ENCODE assay signal across 26 cellular contexts in genomic region chr2:37262510-37262909, GRCh38. TPM values are rescaled to one million over a fixed set of nuclear protein-coding genes. Genes with fewer than 3 reads are reported as not detected.
A peak's percentile ranks its signal among the peaks of the same experiment; 100 is the strongest.
DNase-seq lines count a peak whose midpoint lies in the region; ATAC-seq and TF ChIP-seq lines count a peak whose summit lies in the region.
"Had no signal": no experiment of that assay in that cellular context is flagged by ENCODE, and none has a peak within 500 bp of the region (broad histone marks: within the 10 kb centered on the region; RNA-seq: fewer than 3 reads in every experiment).

No MANE protein-coding gene starts in this region.

- H2AK5ac ChIP-seq in H9 (ENCODE audit: insufficient read length, low read length) = no peak overlapping the region

- H2BK5ac ChIP-seq in H9 (ENCODE audit: insufficient read length, low read length) = no peak overlapping the region

- no peaks in the 10 kb centered on the region for H3K79me2 ChIP-seq in H9 (ENCODE audit: insufficient read depth, low read length)

- H3K9ac ChIP-seq in H9 (ENCODE audit: extremely low read depth, insufficient read length, low read length) = no peak overlapping the region
- H3K9ac ChIP-seq in endodermal cell (ENCODE audit: extremely low read depth, low read length, poor library complexity, severe bottlenecking) = no peak overlapping the region

- no peak overlapping the region for H2BK20ac ChIP-seq in H9 (ENCODE audit: low read depth, low read length, poor library complexity, severe bottlenecking)

- H4K20me1 ChIP-seq in H9 (ENCODE audit: control insufficient read depth, insufficient read depth, insufficient read length) = no peaks in the 10 kb centered on the region

- no peak overlapping the region for H3K4ac ChIP-seq in H9 (ENCODE audit: low read depth, low read length)

- H3K36me3 Mint-ChIP-seq in H9 (ENCODE audit: insufficient read depth in 1 of 3, low read depth in 3 of 3) = peaks cover 4 to 55% (median 34%) of the 10 kb centered on the region in 3 experiments; a peak in 5 of 7 replicates
- peaks cover 67% of the 10 kb centered on the region for H3K36me3 Mint-ChIP-seq in endodermal cell (ENCODE audit: low read depth)

- H3K18ac ChIP-seq in H9 (ENCODE audit: insufficient read length, low read depth, low read length) = no peak overlapping the region

- no peak overlapping the region for H3K23ac ChIP-seq in H9 (ENCODE audit: insufficient read length, low read depth, low read length)

- H3K27me3 ChIP-seq in H9 (ENCODE audit: insufficient read depth, low read length) = no peaks in the 10 kb centered on the region
- H3K27me3 ChIP-seq in endodermal cell (ENCODE audit: control insufficient read depth, insufficient read depth, low read length, poor library complexity, severe bottlenecking) = no peaks in the 10 kb centered on the region
- H3K27me3 ChIP-seq: adrenal gland, body of pancreas, pancreas, tibial nerve had no signal

- H3K27ac Mint-ChIP-seq in H9 (peak overlapping the region in 2 of 3 experiments; percentile 29 to 87; a peak in 3 of 7 replicates), endodermal cell (peak overlapping the region; percentile 52)
- H3K27ac Mint-ChIP-seq: activated naive CD4-positive, alpha-beta T cell treated with anti-CD3 and anti-CD28 coated beads for 36 hours; activated T-cell treated with anti-CD3 and anti-CD28 coated beads, Interleukin-2, amount 50 U/mL, for 72 hours; nephron progenitor cell had no signal

- no peaks in the 10 kb centered on the region for H3K23me2 ChIP-seq in H9 (ENCODE audit: insufficient read length, low read depth, low read length, poor library complexity, severe bottlenecking)

- H3T11ph ChIP-seq in H9 (ENCODE audit: low read length) = no peak overlapping the region

- DNase-seq in AML-193 (lab: John Stamatoyannopoulos, UW) = peak; percentile 8 to 42
- DNase-seq in H9 = no peak
- peak; percentile 74 for DNase-seq in NOMO-1 treated with DMSO at 0.1 percent for 48 hours (lab: John Stamatoyannopoulos, UW; ENCODE audit: unreplicated experiment)
- no peak for DNase-seq in endodermal cell
- no peak for DNase-seq in caudate nucleus (lab: John Stamatoyannopoulos, UW)
- DNase-seq: activated naive CD4-positive, alpha-beta T cell treated with anti-CD3 and anti-CD28 coated beads for 36 hours; activated T-cell treated with anti-CD3 and anti-CD28 coated beads, Interleukin-2, amount 50 U/mL, for 72 hours; adrenal gland; body of pancreas; DMS79; GF-D8; islet precursor cell; left ventricle myocardium inferior; NCI-H1105; NCI-H1930; NCI-H526 treated with DMSO at 0.1 percent for 48 hours; nephron progenitor cell; pancreas; stimulated activated CD4-positive, alpha-beta T cell treated with anti-CD3 and anti-CD28 coated beads, Interleukin-1b, Interleukin-23, amount 100 ng/mL, for 48 hours; stimulated activated CD8-positive, alpha-beta memory T cell treated with anti-CD3 and anti-CD28 coated beads, Interleukin-4, amount 100 ng/mL, for 48 hours had no signal

- H3K4me1 Mint-ChIP-seq in H9 (peaks cover 17 to 18% of the 10 kb centered on the region in 2 experiments), endodermal cell (peaks cover 12% of the 10 kb centered on the region)
- H3K4me1 Mint-ChIP-seq: nephron progenitor cell had no signal

- no peak overlapping the region for H3K27ac ChIP-seq in H9 (ENCODE audit: insufficient read length, low read depth, low read length)
- H3K27ac ChIP-seq in endodermal cell (ENCODE audit: low read depth, low read length) = no peak overlapping the region
- H3K27ac ChIP-seq in caudate nucleus (ENCODE audit: low read depth, low read length) = no peak overlapping the region
- H3K27ac ChIP-seq: adrenal gland, body of pancreas, left ventricle myocardium inferior, pancreas, tibial nerve had no signal

- ATAC-seq in GM18909 (IDR thresholded peaks at IDR 0.05; ENCODE audit: poor library complexity, unreplicated experiment) (no peak), HG02981 (IDR thresholded peaks at IDR 0.05; ENCODE audit: unreplicated experiment) (no peak), GM19395 (IDR thresholded peaks at IDR 0.05; ENCODE audit: unreplicated experiment) (no peak)
- ATAC-seq: activated T-cell treated with anti-CD3 and anti-CD28 coated beads, Interleukin-2, amount 50 U/mL, for 72 hours; body of pancreas; HCT116; pancreas had no signal

- no peaks in the 10 kb centered on the region for H3K9me3 ChIP-seq in H9 (ENCODE audit: control insufficient read depth, low read depth, low read length)
- H3K9me3 ChIP-seq in endodermal cell (ENCODE audit: control insufficient read depth, low read length) = no peaks in the 10 kb centered on the region
- H3K9me3 ChIP-seq: adrenal gland, body of pancreas, left ventricle myocardium inferior, pancreas, tibial nerve had no signal

- no peaks in the 10 kb centered on the region for H3K9me3 Mint-ChIP-seq in H9
- H3K9me3 Mint-ChIP-seq in endodermal cell = no peaks in the 10 kb centered on the region
- H3K9me3 Mint-ChIP-seq: activated naive CD4-positive, alpha-beta T cell treated with anti-CD3 and anti-CD28 coated beads for 36 hours; activated T-cell treated with anti-CD3 and anti-CD28 coated beads, Interleukin-2, amount 50 U/mL, for 72 hours; nephron progenitor cell had no signal

- no peak overlapping the region for H4K5ac ChIP-seq in H9 (ENCODE audit: insufficient read length, low read depth, low read length)

- H2BK12ac ChIP-seq in H9 (ENCODE audit: insufficient read length, low read depth, low read length) = no peak overlapping the region

- H3K36me3 ChIP-seq in endodermal cell (ENCODE audit: control insufficient read depth, insufficient read depth, low read length) = peaks cover 87% of the 10 kb centered on the region

- no peaks in the 10 kb centered on the region for H3K4me1 ChIP-seq in H9 (ENCODE audit: insufficient read depth, low read length)
- peaks cover 2% of the 10 kb centered on the region for H3K4me1 ChIP-seq in endodermal cell (ENCODE audit: control insufficient read depth, insufficient read depth, low read length)
- H3K4me1 ChIP-seq: body of pancreas, left ventricle myocardium inferior, pancreas, tibial nerve had no signal

- H2BK120ac ChIP-seq in H9 (ENCODE audit: low read depth, low read length, poor library complexity, severe bottlenecking) = no peak overlapping the region

- H3K4me3 Mint-ChIP-seq in H9 (no peak overlapping the region), endodermal cell (no peak overlapping the region)
- H3K4me3 Mint-ChIP-seq: activated naive CD4-positive, alpha-beta T cell treated with anti-CD3 and anti-CD28 coated beads for 36 hours; activated T-cell treated with anti-CD3 and anti-CD28 coated beads, Interleukin-2, amount 50 U/mL, for 72 hours; nephron progenitor cell had no signal

- no peaks in the 10 kb centered on the region for H3K27me3 Mint-ChIP-seq in H9 (ENCODE audit: low read depth)
- H3K27me3 Mint-ChIP-seq in endodermal cell (ENCODE audit: insufficient read depth) = no peaks in the 10 kb centered on the region

- H3K56ac ChIP-seq in H9 (ENCODE audit: insufficient read length, low read depth, low read length) = no peak overlapping the region

- no peaks in the 10 kb centered on the region for H3K79me1 ChIP-seq in H9 (ENCODE audit: insufficient read depth, low read depth, low read length, poor library complexity, severe bottlenecking)

- H2BK15ac ChIP-seq in H9 (ENCODE audit: low read depth, low read length) = no peak overlapping the region

- H3K4me2 ChIP-seq in H9 (ENCODE audit: insufficient read depth, insufficient read length, low read length) = no peak overlapping the region
- H3K4me2 ChIP-seq: smooth muscle cell had no signal

- no peak overlapping the region for H4K91ac ChIP-seq in H9 (ENCODE audit: insufficient read length, low read depth, low read length)

- H3K14ac ChIP-seq in H9 (ENCODE audit: insufficient read depth, low read length) = no peak overlapping the region

- WGBS in H9 (ENCODE audit: extremely low coverage, insufficient read length, low lambda C conversion rate) = no CpG with 5 or more reads among the region's 2 CpGs
- 95% methylated on average over 2 of the region's 2 CpGs; no CpG with 5 or more reads in 1 of the 2 experiments for WGBS in endodermal cell (ENCODE audit: insufficient coverage in 1 of 2, insufficient read length in 1 of 2), 2 experiments

- no peak overlapping the region for H4K8ac ChIP-seq in H9 (replicated peaks; ENCODE audit: insufficient read length, low read depth, low read length)

- H3K4me3 ChIP-seq in endodermal cell (ENCODE audit: low read length) = no peak overlapping the region
- H3K4me3 ChIP-seq: adrenal gland, body of pancreas, left ventricle myocardium inferior, pancreas, smooth muscle cell, tibial nerve had no signal

- TF ChIP-seq CTCF in H9 (conservative IDR thresholded peaks at IDR 0.05) (no peak), endodermal cell (conservative IDR thresholded peaks at IDR 0.05) (no peak)

- H2AFZ ChIP-seq in H9 (ENCODE audit: low read length) = no peak overlapping the region

RNA-seq across cellular contexts. Expression of gene NDUFAF7, which starts 31.1 kb away (rescaled TPM):
- total RNA-seq in H9 (2021) = 103 and 108 TPM in 2 replicates
- 10 to 100 TPM; 41.4 to 54.4 TPM for total RNA-seq in endodermal cell
- 26.2 TPM for polyA plus RNA-seq in endodermal cell (2013, experiment 1 of 2)
- 18.2 TPM for polyA plus RNA-seq in endodermal cell (2013, experiment 2 of 2)

RNA-seq across cellular contexts. Expression of gene CEBPZ, which starts 31.1 kb away (rescaled TPM):
- total RNA-seq in H9 (2021) (252 and 281 TPM in 2 replicates), endodermal cell (10 to 100 TPM; 66.9 to 80.5 TPM)
- 35.9 TPM for polyA plus RNA-seq in endodermal cell (2013, experiment 1 of 2)
- 35.8 TPM for polyA plus RNA-seq in endodermal cell (2013, experiment 2 of 2)

Comparison
In these comparisons a context has a peak if more than half of its experiments do, and no peak if none do; other contexts are left out.
1. DNase-seq: peak in AML-193 (2 of 2) and NOMO-1 treated with DMSO at 0.1 percent for 48 hours (single experiment); none in H9 (single experiment), endodermal cell (single experiment) and caudate nucleus (0 of 61).